In the genomic region with DNA sequence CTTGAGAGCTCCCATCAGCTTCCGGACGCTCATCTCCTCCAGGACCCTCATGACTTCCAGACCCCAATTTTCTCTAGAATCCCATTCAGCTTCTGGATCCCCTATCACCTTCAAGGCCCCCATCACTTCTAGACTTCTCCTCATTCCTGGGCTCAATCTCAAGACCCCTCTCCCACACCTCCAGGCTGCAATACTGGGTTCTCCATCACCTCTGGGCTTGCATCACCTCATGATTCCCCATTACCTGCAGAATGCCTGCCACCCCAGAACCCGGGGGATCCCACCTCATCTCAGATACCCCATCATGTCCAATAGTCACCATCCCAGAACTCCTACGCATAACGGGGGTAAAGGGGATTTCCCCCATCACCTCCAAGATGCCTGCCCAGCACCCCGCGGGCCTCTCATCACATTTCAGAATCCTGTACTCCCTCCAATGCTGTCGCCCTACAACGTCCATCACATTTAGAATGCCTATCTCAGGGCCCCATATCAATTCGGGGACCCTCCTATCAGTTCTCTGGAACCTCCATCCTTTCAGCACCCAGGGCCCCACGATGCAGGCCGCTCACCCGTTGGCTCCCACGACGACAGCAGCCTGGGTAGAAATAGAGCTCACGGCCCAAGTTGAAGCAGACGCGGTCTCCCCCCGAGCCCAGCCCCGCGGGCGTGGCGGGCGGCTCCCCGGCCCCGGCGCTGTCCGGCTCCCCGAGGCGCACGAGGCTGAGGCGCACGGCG, we compare ENCODE assay signal across 8 cellular contexts.
A peak's percentile ranks its signal among the peaks of the same experiment; 100 is the strongest.
DNase-seq lines count a peak whose midpoint lies in the region; ATAC-seq and TF ChIP-seq lines count a peak whose summit lies in the region.

No MANE protein-coding gene starts in this region.

- no peaks in the 10 kb centered on the region for H3K27me3 ChIP-seq in WERI-Rb-1 (ENCODE audit: insufficient read depth, low read depth, severe bottlenecking)

- peak overlapping the region; percentile 86; the same call in 1 of the 2 replicates for H3K27ac ChIP-seq in WERI-Rb-1
- peak overlapping the region in 19 of 21 experiments; percentile 3 to 89 (median 74) for H3K27ac ChIP-seq in skin epidermis

- H3K4me3 ChIP-seq in AG10803 (ENCODE audit: low read length) (peak overlapping the region; percentile 88), WERI-Rb-1 (ENCODE audit: low read depth, low read length) (peak overlapping the region; percentile 56), foreskin fibroblast (ENCODE audit: low read depth in 1 of 2, low read length in 2 of 2) (peak overlapping the region; percentile 81 to 96), skin epidermis (peak overlapping the region; percentile 48 to 82 (median 58))

- peak; percentile 19 for ATAC-seq in GM21447 (IDR thresholded peaks at IDR 0.05; ENCODE audit: unreplicated experiment)

- peaks cover 35% of the 10 kb centered on the region for H3K36me3 ChIP-seq in WERI-Rb-1

- no peak for TF ChIP-seq CTCF in AG10803 (conservative IDR thresholded peaks at IDR 0.05; ENCODE audit: low read length)
- TF ChIP-seq CTCF in WERI-Rb-1 (IDR thresholded peaks at IDR 0.05; ENCODE audit: low read depth, low read length), result no peak
- no peak for TF ChIP-seq CTCF in foreskin fibroblast (IDR thresholded peaks at IDR 0.05; ENCODE audit: low read depth, low read length)

- H3K9me3 ChIP-seq in WERI-Rb-1 (ENCODE audit: severe bottlenecking), result no peaks in the 10 kb centered on the region

- DNase-seq in AG10803 (ENCODE audit: low read depth) (no peak), WERI-Rb-1 (no peak), foreskin fibroblast (no peak), AG08395 (ENCODE audit: low spot score) (no peak), SKM-1 (lab: John Stamatoyannopoulos, UW; ENCODE audit: unreplicated experiment) (no peak)
- no peak for DNase-seq in stimulated activated CD4-positive, alpha-beta T cell treated with anti-CD3 and anti-CD28 coated beads, Interleukin-4, amount 100 ng/mL, for 1 hour
